ENCODE assay signal across 16 cellular contexts in genomic region chr6:143112084-143112768, GRCh38.
DNase-seq lines count a peak whose midpoint lies in the region; ATAC-seq and TF ChIP-seq lines count a peak whose summit lies in the region.
"Had no signal": no experiment of that assay in that cellular context is flagged by ENCODE, and none has a peak within 500 bp of the region (broad histone marks: within the 10 kb centered on the region; RNA-seq: fewer than 3 reads in every experiment).

No MANE protein-coding gene starts in this region.

- H3K27me3 ChIP-seq in OCI-LY3 (ENCODE audit: low read depth, low read length), result no peaks in the 10 kb centered on the region
- H3K27me3 ChIP-seq: gastrocnemius medialis had no signal

- H3K27ac ChIP-seq in OCI-LY3 (ENCODE audit: low read length) (no peak overlapping the region), caudate nucleus (ENCODE audit: low read depth, low read length) (no peak overlapping the region)
- H3K27ac ChIP-seq: C4-2B, gastrocnemius medialis had no signal

- DNase-seq in KBM-7 (no peak), NCI-H2081 (lab: John Stamatoyannopoulos, UW) (no peak), caudate nucleus (lab: John Stamatoyannopoulos, UW) (no peak)
- DNase-seq: activated CD8-positive, alpha-beta memory T cell treated with anti-CD3 and anti-CD28 coated beads, Interleukin-2, amount 10 ng/mL, durations not matched to agents 7 days and 5 days; activated naive CD8-positive, alpha-beta T cell treated with anti-CD3 and anti-CD28 coated beads for 36 hours; gastrocnemius medialis; immature natural killer cell; NCI-H2227 treated with DMSO at 0.1 percent for 48 hours; stimulated activated CD4-positive, alpha-beta T cell treated with anti-CD3 and anti-CD28 coated beads, Interleukin-4, amount 100 ng/mL, for 24 hours had no signal

- no peak overlapping the region for H3K4me3 ChIP-seq in OCI-LY3 (ENCODE audit: low read length)
- H3K4me3 ChIP-seq: gastrocnemius medialis had no signal

- H2AFZ ChIP-seq in OCI-LY3 (ENCODE audit: low read depth, low read length), result no peak overlapping the region

- H4K20me1 ChIP-seq in OCI-LY3 (ENCODE audit: insufficient read depth, low read length), result no peaks in the 10 kb centered on the region

- in situ Hi-C loops in KBM-7 (cut with MboI; ENCODE audit: low pct_unique_long_range_greater_than_20kb, low sequenced_read_pairs), result no loop called here

- H3K36me3 ChIP-seq in OCI-LY3 (replicated peaks; ENCODE audit: low read depth, low read length), result no peaks in the 10 kb centered on the region
- H3K36me3 ChIP-seq: gastrocnemius medialis had no signal

- H3K79me2 ChIP-seq in OCI-LY3 (ENCODE audit: low read length), result no peaks in the 10 kb centered on the region

- H3K4me1 ChIP-seq in OCI-LY3 (ENCODE audit: low read length), result peaks cover 6% of the 10 kb centered on the region

- H3K4me2 ChIP-seq in OCI-LY3 (ENCODE audit: low read length), result peak overlapping the region; percentile 28; the same call in 1 of the 2 replicates

- no peak for TF ChIP-seq CTCF in OCI-LY3 (IDR thresholded peaks at IDR 0.05; ENCODE audit: low read depth, low read length)

- ATAC-seq in GM18520 (IDR thresholded peaks at IDR 0.05; ENCODE audit: unreplicated experiment) (peak; percentile 51), GM19455 (IDR thresholded peaks at IDR 0.05; ENCODE audit: unreplicated experiment) (peak; percentile 65), HG02798 (IDR thresholded peaks at IDR 0.05; ENCODE audit: poor library complexity, unreplicated experiment) (peak; percentile 66)
- ATAC-seq: activated CD8-positive, alpha-beta memory T cell treated with anti-CD3 and anti-CD28 coated beads, Interleukin-2, amount 10 ng/mL, durations not matched to agents 7 days and 5 days; gastrocnemius medialis; sciatic nerve; stimulated activated memory B cell treated with anti-CD40 and anti-IgM and Interleukin-4, amounts not matched to agents 10 μg/mL and 1 μg/mL and 100 μg/mL, for 72 hours had no signal

- no peaks in the 10 kb centered on the region for H3K9me3 ChIP-seq in OCI-LY3 (ENCODE audit: insufficient read depth, low read length)
- H3K9me3 ChIP-seq: gastrocnemius medialis had no signal

- H3K9ac ChIP-seq in OCI-LY3 (ENCODE audit: low read length), result no peak overlapping the region
